7 cellular contexts compared by ENCODE assay signal in the genomic region with DNA sequence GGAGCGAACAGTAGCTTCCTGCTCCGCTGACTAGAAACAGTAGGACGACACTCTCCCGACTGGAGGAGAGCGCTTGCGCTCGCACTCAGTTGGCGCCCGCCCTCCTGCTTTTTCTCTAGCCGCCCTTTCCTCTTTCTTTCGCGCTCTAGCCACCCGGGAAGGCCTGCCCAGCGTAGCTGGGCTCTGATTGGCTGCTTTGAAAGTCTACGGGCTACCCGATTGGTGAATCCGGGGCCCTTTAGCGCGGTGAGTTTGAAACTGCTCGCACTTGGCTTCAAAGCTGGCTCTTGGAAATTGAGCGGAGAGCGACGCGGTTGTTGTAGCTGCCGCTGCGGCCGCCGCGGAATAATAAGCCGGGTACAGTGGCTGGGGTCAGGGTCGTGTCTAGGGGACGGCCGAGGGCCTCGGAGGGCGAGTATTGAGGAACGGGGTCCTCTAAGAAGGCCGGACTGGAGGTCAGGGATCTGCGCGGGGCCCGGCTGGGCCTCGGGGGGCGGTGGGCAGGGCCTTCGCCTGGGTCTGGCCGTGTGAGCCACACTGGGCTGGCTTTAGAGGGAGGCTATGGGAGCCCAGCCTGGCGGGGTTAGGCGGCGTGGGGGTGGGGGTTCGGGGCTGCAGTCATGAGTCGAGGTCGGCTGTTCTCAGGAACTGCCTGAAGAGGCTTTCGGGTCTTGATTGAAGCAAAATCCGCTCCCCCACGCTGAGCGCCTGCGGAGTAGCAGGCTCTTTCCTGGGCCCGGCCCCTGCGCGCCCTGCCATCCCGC. TPM values are rescaled to one million over a fixed set of nuclear protein-coding genes. Genes with fewer than 3 reads are reported as not detected.
A peak's percentile ranks its signal among the peaks of the same experiment; 100 is the strongest.
DNase-seq lines count a peak whose midpoint lies in the region; ATAC-seq and TF ChIP-seq lines count a peak whose summit lies in the region.

CDK1 (plus strand) TSS at position 265 of the 764 bp plus-strand sequence. CDS start 1,688 bp downstream, outside the sequence.

- DNase-seq in NCI-H1930 (lab: John Stamatoyannopoulos, UW) (peak; percentile 90 to 92), astrocyte of the cerebellum (ENCODE audit: low read depth) (peak; percentile 97), hepatic stellate cell (ENCODE audit: low spot score) (peak; percentile 98), renal cortical epithelial cell (ENCODE audit: low read depth) (peak; percentile 94)
- DNase-seq in T-helper 2 cell treated with Interferon-gamma antibody and Interleukin-4, amounts not matched to agents 5 μg/mL and 100 μg/mL, for 36 hours (ENCODE audit: low spot score): peak; percentile 97

- no peak for TF ChIP-seq CTCF in astrocyte of the cerebellum (IDR thresholded peaks at IDR 0.05; ENCODE audit: low read depth, low read length, missing control alignments)

- ATAC-seq in GM18502 (IDR thresholded peaks at IDR 0.05; ENCODE audit: poor library complexity, unreplicated experiment) (peak; percentile 95), HG02970 (IDR thresholded peaks at IDR 0.05; ENCODE audit: low FRiP score, unreplicated experiment) (peak; percentile 96)

- peak within 1 kb of the TSS; percentile 99 for H3K27ac Mint-ChIP-seq in T-helper 2 cell treated with Interferon-gamma antibody and Interleukin-4, amounts not matched to agents 5 μg/mL and 100 μg/mL, for 36 hours

- H3K4me3 Mint-ChIP-seq in T-helper 2 cell treated with Interferon-gamma antibody and Interleukin-4, amounts not matched to agents 5 μg/mL and 100 μg/mL, for 36 hours: peak within 1 kb of the TSS; percentile 99

- peaks cover 36% of the 10 kb centered on the region for H3K36me3 Mint-ChIP-seq in T-helper 2 cell treated with Interferon-gamma antibody and Interleukin-4, amounts not matched to agents 5 μg/mL and 100 μg/mL, for 36 hours (ENCODE audit: low read depth)

- H3K9me3 Mint-ChIP-seq in T-helper 2 cell treated with Interferon-gamma antibody and Interleukin-4, amounts not matched to agents 5 μg/mL and 100 μg/mL, for 36 hours: no peaks in the 10 kb centered on the region

- peak within 1 kb of the TSS; percentile 69 for H3K4me3 ChIP-seq in astrocyte of the cerebellum (ENCODE audit: low read depth, low read length)

- in situ Hi-C loops in astrocyte of the cerebellum (cut with HindIII; ENCODE audit: low sequenced_read_pairs): no loop called here

- peaks cover 23% of the 10 kb centered on the region for H3K4me1 Mint-ChIP-seq in T-helper 2 cell treated with Interferon-gamma antibody and Interleukin-4, amounts not matched to agents 5 μg/mL and 100 μg/mL, for 36 hours (ENCODE audit: low read depth)

- peaks cover 2% of the 10 kb centered on the region for H3K27me3 Mint-ChIP-seq in T-helper 2 cell treated with Interferon-gamma antibody and Interleukin-4, amounts not matched to agents 5 μg/mL and 100 μg/mL, for 36 hours (ENCODE audit: low read depth)

RNA-seq across cellular contexts. Expression of gene CDK1, which starts in this region (rescaled TPM):
- total RNA-seq in renal cortical epithelial cell: 3.8 and 50.5 TPM in 2 replicates

Comparison
In these comparisons a context has a peak if more than half of its experiments do, and no peak if none do; other contexts are left out.
1. Peak in every context shown above with its lines: DNase-seq, ATAC-seq and H3K4me3 ChIP-seq.